Comparison of ENCODE assay signal across 8 cellular contexts in the genomic region with DNA sequence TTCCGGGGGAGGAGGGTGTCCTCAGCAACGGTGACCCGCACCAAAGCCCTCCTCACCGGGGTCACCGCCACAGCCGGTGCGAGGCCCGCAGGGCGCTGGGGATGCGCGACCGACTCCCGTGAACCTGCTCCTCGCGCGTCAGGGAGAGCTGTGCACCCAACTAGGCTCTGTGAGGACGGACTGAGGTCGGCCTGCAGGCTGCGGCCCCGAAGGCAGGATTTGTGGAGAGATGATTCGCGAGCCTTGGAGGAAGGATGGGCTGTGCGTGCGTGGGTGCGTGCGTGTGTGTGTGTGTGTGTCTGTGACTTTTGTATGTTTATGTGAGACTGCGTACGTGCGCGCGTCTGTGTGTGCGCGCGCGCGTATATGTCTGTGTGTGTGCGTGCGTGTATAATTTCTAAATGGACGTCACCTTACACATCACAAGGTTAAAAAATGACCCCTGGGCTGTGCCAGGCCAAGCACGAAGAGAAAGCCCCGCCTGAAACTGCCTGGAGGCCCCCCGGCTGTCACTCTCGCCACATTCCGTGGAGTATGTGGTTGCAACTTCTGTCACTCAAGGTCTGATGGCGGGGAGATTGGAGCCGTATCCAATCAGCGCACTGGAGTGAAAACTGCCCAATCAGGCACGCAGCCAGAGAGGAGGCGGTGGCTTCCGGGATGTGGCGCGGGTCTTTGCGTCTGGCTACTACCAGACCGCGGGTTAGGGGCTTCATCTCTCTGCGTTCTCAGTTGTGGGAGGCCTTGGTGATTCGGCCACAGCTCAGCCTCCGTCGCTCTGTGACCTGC. TPM values are rescaled to one million over a fixed set of nuclear protein-coding genes. Genes with fewer than 3 reads are reported as not detected.
DNase-seq lines count a peak whose midpoint lies in the region; ATAC-seq and TF ChIP-seq lines count a peak whose summit lies in the region.

TSS of gene ZNF141 (plus strand) at position 672 of the 789 bp plus-strand sequence. CDS start 170 bp downstream, outside the sequence.

- H2AFZ ChIP-seq in neuron (ENCODE audit: low read depth, low read length) = peak within 1 kb of the TSS; percentile 97

- H3K27me3 ChIP-seq in SJSA1 (replicated peaks) (no peaks in the 10 kb centered on the region), foreskin keratinocyte (no peaks in the 10 kb centered on the region), neuron (ENCODE audit: insufficient read depth, low read length) (no peaks in the 10 kb centered on the region)

- peak; percentile 99 for DNase-seq in DMS53 treated with DMSO at 0.1 percent for 48 hours (lab: John Stamatoyannopoulos, UW; ENCODE audit: unreplicated experiment)
- peak; percentile 99 for DNase-seq in LNCaP clone FGC (ENCODE audit: low read depth)
- DNase-seq in SJSA1 (ENCODE audit: low read depth in 1 of 2, low spot score in 2 of 2) = peak; percentile 7 to 40
- DNase-seq in activated naive CD4-positive, alpha-beta T cell treated with Interleukin-2 at 50 U/mL for 16 hours = peak; percentile 91
- peak; percentile 95 to 97 for DNase-seq in foreskin keratinocyte
- DNase-seq in stromal cell of bone marrow (ENCODE audit: low read depth) = peak; percentile 98

- H3K4me3 ChIP-seq in LNCaP clone FGC (ENCODE audit: low read depth, low read length) (peak within 1 kb of the TSS; percentile 96), SJSA1 (peak within 1 kb of the TSS; percentile 40), neuron (ENCODE audit: low read length) (peak within 1 kb of the TSS; percentile 78)

- H3K27ac ChIP-seq in SJSA1 (no peak within 1 kb of the TSS), foreskin keratinocyte (peak within 1 kb of the TSS; percentile 63)

- TF ChIP-seq CTCF in LNCaP clone FGC (IDR thresholded peaks at IDR 0.05; ENCODE audit: control insufficient read depth, extremely low read depth, insufficient read depth) (no peak), foreskin keratinocyte (conservative IDR thresholded peaks at IDR 0.05) (no peak)

- H3K9me3 ChIP-seq in SJSA1 (replicated peaks) (no peaks in the 10 kb centered on the region), neuron (ENCODE audit: low read length) (peaks cover 25% of the 10 kb centered on the region)

- H3K36me3 ChIP-seq in SJSA1 = no peaks in the 10 kb centered on the region
- H3K36me3 ChIP-seq in neuron (ENCODE audit: insufficient read depth, low read length) = peaks cover 18% of the 10 kb centered on the region

- H3K4me1 ChIP-seq in SJSA1 (replicated peaks) = no peaks in the 10 kb centered on the region
- no peaks in the 10 kb centered on the region for H3K4me1 ChIP-seq in foreskin keratinocyte
- peaks cover 9% of the 10 kb centered on the region for H3K4me1 ChIP-seq in neuron (ENCODE audit: insufficient read depth, low read length)

- ATAC-seq in GM21576 (IDR thresholded peaks at IDR 0.05; ENCODE audit: unreplicated experiment) = peak; percentile 97
- ATAC-seq in foreskin keratinocyte = peak; percentile 93

RNA-seq across cellular contexts. Expression of gene ZNF141, which starts in this region (rescaled TPM):
- total RNA-seq in SJSA1 (2014; rRNA removed; shearing (Covaris generic)) = 0.68 and 1.0 TPM in 2 replicates
- 6.3 and 7.2 TPM in 2 replicates for total RNA-seq in foreskin keratinocyte
- 0.86 and 1.1 TPM in 2 replicates for polyA plus RNA-seq in foreskin keratinocyte

Comparison
In these comparisons a context has a peak if more than half of its experiments do, and no peak if none do; other contexts are left out.
1. DNase-seq: peak in every context shown above with its lines; median percentile 99 in DMS53 treated with DMSO at 0.1 percent for 48 hours; 99 in LNCaP clone FGC; 98 in stromal cell of bone marrow; 96 in foreskin keratinocyte; 91 in activated naive CD4-positive, alpha-beta T cell treated with Interleukin-2 at 50 U/mL for 16 hours; 24 in SJSA1.
2. H3K4me3 ChIP-seq: peak in every context shown above with its lines; median percentile 96 in LNCaP clone FGC; 78 in neuron; 40 in SJSA1.